8 cellular contexts compared by ENCODE assay signal in genomic region chr17:63842540-63843386, GRCh38. TPM values are rescaled to one million over a fixed set of nuclear protein-coding genes. Genes with fewer than 3 reads are reported as not detected.
A peak's percentile ranks its signal among the peaks of the same experiment; 100 is the strongest.
DNase-seq lines count a peak whose midpoint lies in the region; TF ChIP-seq lines count a peak whose summit lies in the region.

SMARCD2 (minus strand) TSS chr17:63842685; CDS start chr17:63842674, 11 bp downstream.

- no peaks in the 10 kb centered on the region for H3K9me3 ChIP-seq in CD8-positive, alpha-beta memory T cell (ENCODE audit: low read length)
- H3K9me3 ChIP-seq in effector memory CD4-positive, alpha-beta T cell (ENCODE audit: control insufficient read depth, low read length): no peaks in the 10 kb centered on the region

- peak within 1 kb of the TSS; percentile 85 to 97 (median 94) for H3K27ac Mint-ChIP-seq in CD8-positive, alpha-beta memory T cell

- peak; percentile 97 to 100 (median 98) for DNase-seq in CD8-positive, alpha-beta memory T cell
- peak; percentile 98 for DNase-seq in GM20000 (ENCODE audit: low spot score)
- DNase-seq in HT-29 (ENCODE audit: low spot score): peak; percentile 98
- DNase-seq in NK-92 treated with Interleukin-12 subunit alpha and Interleukin-12 subunit beta, amount 100 ng/mL, for 24 hours (lab: John Stamatoyannopoulos, UW): peak; percentile 98
- DNase-seq in effector memory CD4-positive, alpha-beta T cell: peak; percentile 98 to 99 (median 98)
- peak; percentile 98 for DNase-seq in medulla oblongata (ENCODE audit: extremely low spot score)
- DNase-seq in stimulated activated CD8-positive, alpha-beta memory T cell treated with anti-CD3 and anti-CD28 coated beads, Interleukin-12 subunit alpha, Interleukin-12 subunit beta, amount 100 ng/mL, for 1 hour (ENCODE audit: low read depth): peak; percentile 97

- CTCF ChIA-PET in CD8-positive, alpha-beta memory T cell (lab: Charles Lee): interaction anchor here (0.9 to 6.8 kb wide), 3 partner anchors 8 to 178 kb away, joined by 4 to 48 read pairs (median 8); partner anchors contain the start of genes FTSJ3, ICAM2 and PSMC5
- CTCF ChIA-PET in activated CD8-positive, alpha-beta memory T cell treated with anti-CD3 and anti-CD28 coated beads for 36 hours (lab: Charles Lee): interaction anchor here (1.0 kb wide), 1 partner anchor 40 kb away, joined by 3 read pairs; no protein-coding TSS in a partner anchor

- peaks cover 44% of the 10 kb centered on the region for H3K4me1 ChIP-seq in CD8-positive, alpha-beta memory T cell (ENCODE audit: insufficient read depth, low read length)
- peaks cover 24% of the 10 kb centered on the region for H3K4me1 ChIP-seq in effector memory CD4-positive, alpha-beta T cell (ENCODE audit: control insufficient read depth, insufficient read depth, low read length, poor library complexity, severe bottlenecking)

- H3K36me3 Mint-ChIP-seq in CD8-positive, alpha-beta memory T cell: peaks cover 0 to 14% (median 0%) of the 10 kb centered on the region in 3 donors

- no peaks in the 10 kb centered on the region for H3K9me3 Mint-ChIP-seq in CD8-positive, alpha-beta memory T cell

- H3K27me3 ChIP-seq in CD8-positive, alpha-beta memory T cell (ENCODE audit: insufficient read depth, low read length, poor library complexity, severe bottlenecking): no peaks in the 10 kb centered on the region
- H3K27me3 ChIP-seq in effector memory CD4-positive, alpha-beta T cell (replicated peaks; ENCODE audit: control insufficient read depth, insufficient read depth, low read length, poor library complexity, severe bottlenecking): no peaks in the 10 kb centered on the region

- peak within 1 kb of the TSS; percentile 88 for H3K27ac ChIP-seq in CD8-positive, alpha-beta memory T cell (ENCODE audit: low read depth, low read length)
- peak within 1 kb of the TSS; percentile 92 for H3K27ac ChIP-seq in effector memory CD4-positive, alpha-beta T cell (ENCODE audit: insufficient read depth, low read length, poor library complexity, severe bottlenecking)

- no peaks in the 10 kb centered on the region for H3K36me3 ChIP-seq in CD8-positive, alpha-beta memory T cell (ENCODE audit: insufficient read depth, low read length)
- H3K36me3 ChIP-seq in effector memory CD4-positive, alpha-beta T cell (ENCODE audit: control insufficient read depth, insufficient read depth, low read length): no peaks in the 10 kb centered on the region

- H3K27me3 Mint-ChIP-seq in CD8-positive, alpha-beta memory T cell: no peaks in the 10 kb centered on the region

- H3K4me3 Mint-ChIP-seq in CD8-positive, alpha-beta memory T cell: peak within 1 kb of the TSS; percentile 91 to 97 (median 94)

- TF ChIP-seq CTCF in GM20000 (IDR thresholded peaks at IDR 0.05; ENCODE audit: extremely low read depth, missing control alignments): no peak

- H3K4me1 Mint-ChIP-seq in CD8-positive, alpha-beta memory T cell: peaks cover 36 to 47% (median 47%) of the 10 kb centered on the region in 3 donors

- H3K4me3 ChIP-seq in CD8-positive, alpha-beta memory T cell (ENCODE audit: low read length): peak within 1 kb of the TSS; percentile 83
- peak within 1 kb of the TSS; percentile 87 for H3K4me3 ChIP-seq in effector memory CD4-positive, alpha-beta T cell (ENCODE audit: insufficient read depth, low read depth, low read length, poor library complexity, severe bottlenecking)

- POLR2A ChIA-PET in CD8-positive, alpha-beta memory T cell (lab: Charles Lee): interaction anchor here (0.6 to 6.9 kb wide), 12 partner anchors 13 to 665 kb away, joined by 3 to 73 read pairs (median 6); partner anchors contain the start of genes CCDC47, DDX42, FTSJ3 and MAP3K3
- POLR2A ChIA-PET in activated CD8-positive, alpha-beta memory T cell treated with anti-CD3 and anti-CD28 coated beads for 36 hours (lab: Charles Lee): interaction anchor here (0.9 to 1.1 kb wide), 4 partner anchors 12 to 144 kb away, joined by 3 to 9 read pairs (median 4); partner anchors contain the start of gene CCDC47

RNA-seq across cellular contexts. Expression of gene SMARCD2, which starts in this region (rescaled TPM):
- total RNA-seq in CD8-positive, alpha-beta memory T cell: 100 to 1,000 TPM in 1 of 2 experiments, 10 to 100 TPM in 1; 96.8 to 107 TPM
- polyA plus RNA-seq in CD8-positive, alpha-beta memory T cell: 121 TPM
- 205 and 206 TPM in 2 replicates for total RNA-seq in HT-29 (2014; rRNA removed; shearing (Covaris generic))
- total RNA-seq in activated CD8-positive, alpha-beta memory T cell treated with anti-CD3 and anti-CD28 coated beads for 36 hours: 10 to 100 TPM; 95.2 to 98.4 TPM

Comparison
In these comparisons a context has a peak if more than half of its experiments do, and no peak if none do; other contexts are left out.
1. Peak in every context shown above with its lines: DNase-seq, H3K4me3 ChIP-seq and H3K27ac ChIP-seq.